In genomic region chr9:111050819-111051218, GRCh38 we compare ENCODE assay signal across 13 cellular contexts. TPM values are rescaled to one million over a fixed set of nuclear protein-coding genes. Genes with fewer than 3 reads are reported as not detected.
"Had no signal": no experiment of that assay in that cellular context is flagged by ENCODE, and none has a peak within 500 bp of the region (broad histone marks: within the 10 kb centered on the region; RNA-seq: fewer than 3 reads in every experiment).

No MANE protein-coding gene starts in this region.

- DNase-seq: activated CD4-positive, CD25-positive, alpha-beta regulatory T cell treated with anti-CD3 and anti-CD28 coated beads, Interleukin-2, amount 50 U/mL, for 72 hours; activated naive CD4-positive, alpha-beta T cell treated with anti-CD3 and anti-CD28 coated beads, Interleukin-2, amount 10 ng/mL, durations not matched to agents 7 days and 5 days; activated T-cell treated with anti-CD3 and anti-CD28 coated beads for 4 hours; cerebellar nuclear complex; effector CD8-positive, alpha-beta T cell; ovary; sigmoid colon; stimulated activated CD4-positive, alpha-beta T cell treated with anti-CD3 and anti-CD28 coated beads, Interleukin-1b, Interleukin-23, amount 100 ng/mL, for 48 hours; stimulated activated naive CD8-positive, alpha-beta T cell treated with anti-CD3 and anti-CD28 coated beads, Interleukin-15, amount 100 ng/mL, for 72 hours; T-cell; T-helper 9 cell had no signal

- ATAC-seq: stimulated activated naive CD8-positive, alpha-beta T cell treated with anti-CD3 and anti-CD28 coated beads, Interleukin-15, amount 100 ng/mL, for 72 hours; T-cell had no signal

- H3K4me3 ChIP-seq: neural progenitor cell, ovary, sigmoid colon had no signal

- H3K27ac ChIP-seq: neural progenitor cell, ovary, sigmoid colon had no signal

RNA-seq across cellular contexts. Expression of gene LPAR1, which starts 12.5 kb away (rescaled TPM):
- total RNA-seq: lung microvascular endothelial cell had no signal
